In genomic region chr11:43787823-43788222, GRCh38 we compare ENCODE assay signal across 1 cellular context.
TF ChIP-seq lines count a peak whose summit lies in the region.

No MANE protein-coding gene starts in this region.

TF ChIP-seq in H1, 55 proteins besides CTCF, POLR2A, EP300 and RAD21:
- TF ChIP-seq SIRT6 (IDR thresholded peaks at IDR 0.05; ENCODE audit: low read length) = no peak
- TF ChIP-seq SP4 (IDR thresholded peaks at IDR 0.05; ENCODE audit: low read length) = no peak
- TF ChIP-seq MAFK (IDR thresholded peaks at IDR 0.05; ENCODE audit: low read depth, low read length) = peak; percentile 50; the same call in 1 of the 2 replicates
- no peak for TF ChIP-seq PHF8 (conservative IDR thresholded peaks at IDR 0.05; ENCODE audit: low read depth, low read length)
- no peak for TF ChIP-seq TEAD4 (IDR thresholded peaks at IDR 0.05; ENCODE audit: low read depth, low read length)
